ENCODE assay signal across 17 cellular contexts in the genomic region with DNA sequence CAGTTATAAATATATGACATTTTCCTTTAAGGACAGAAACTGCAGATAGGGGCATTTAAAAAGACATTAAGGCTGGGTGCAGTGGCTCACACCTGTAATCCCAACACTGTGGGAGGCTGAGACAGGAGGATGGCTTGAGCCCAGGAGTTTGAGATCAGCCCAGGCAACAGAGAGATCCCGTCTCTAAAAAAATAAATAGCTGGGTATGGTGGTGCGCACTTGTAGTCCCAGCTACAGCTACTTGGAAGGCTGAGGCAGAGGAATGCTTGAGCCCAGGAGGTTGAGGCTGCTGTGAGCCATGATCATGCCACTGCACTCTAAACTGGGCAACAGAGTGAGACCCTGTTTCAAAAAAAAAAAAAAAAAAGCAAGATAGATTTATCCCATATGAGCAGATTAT.
DNase-seq lines count a peak whose midpoint lies in the region; ATAC-seq, FAIRE-seq and TF ChIP-seq lines count a peak whose summit lies in the region.
"Had no signal": no experiment of that assay in that cellular context is flagged by ENCODE, and none has a peak within 500 bp of the region (broad histone marks: within the 10 kb centered on the region; RNA-seq: fewer than 3 reads in every experiment).

No MANE protein-coding gene starts in this region.

- no peak for TF ChIP-seq POLR2A in A549 (IDR thresholded peaks at IDR 0.05; ENCODE audit: low read length)
- no peak for TF ChIP-seq POLR2A in esophagus muscularis mucosa (IDR thresholded peaks at IDR 0.05; ENCODE audit: low read depth)
- no peak for TF ChIP-seq POLR2A in prostate gland (IDR thresholded peaks at IDR 0.05)

- TF ChIP-seq RAD21 in A549 (conservative IDR thresholded peaks at IDR 0.05 in 1 of 2, IDR thresholded peaks at IDR 0.05 in 1 of 2): no peak

- H2AFZ ChIP-seq in PC-9: no peak overlapping the region

- H3K27me3 ChIP-seq in PC-9 (ENCODE audit: insufficient read depth, low read depth) (no peaks in the 10 kb centered on the region), esophagus muscularis mucosa (no peaks in the 10 kb centered on the region), prostate gland (replicated peaks; ENCODE audit: insufficient read depth) (no peaks in the 10 kb centered on the region)
- H3K27me3 ChIP-seq: BLaER1 had no signal

- TF ChIP-seq EP300 in A549 (IDR thresholded peaks at IDR 0.05) (no peak), esophagus muscularis mucosa (IDR thresholded peaks at IDR 0.05) (no peak)

- ATAC-seq in A549 (no peak), GM19328 (IDR thresholded peaks at IDR 0.05; ENCODE audit: unreplicated experiment) (no peak)

- no peak for FAIRE-seq in A549 (lab: Jason Lieb, UNC)
- FAIRE-seq: GM12892, HTR-8/SVneo had no signal

- 90% methylated on average over 2 of the region's 2 CpGs for WGBS in A549 (ENCODE audit: missing lambda C conversion rate)
- WGBS in esophagus muscularis mucosa: 35% methylated on average over 2 of the region's 2 CpGs
- WGBS in prostate gland: 67% methylated on average over 2 of the region's 2 CpGs

- H3K4me1 ChIP-seq in A549 (peaks cover 70% of the 10 kb centered on the region), PC-9 (replicated peaks; ENCODE audit: insufficient read depth) (peaks cover 73% of the 10 kb centered on the region), esophagus muscularis mucosa (peaks cover 56 to 98% (median 86%) of the 10 kb centered on the region in 4 donors), prostate gland (replicated peaks) (peaks cover 33% of the 10 kb centered on the region)
- H3K4me1 ChIP-seq: BLaER1 had no signal

- POLR2A ChIA-PET in A549 (lab: Yijun Ruan, JAX): interaction anchor here (0.6 to 2.0 kb wide), 2 partner anchors 13 to 64 kb away, joined by 7 to 11 read pairs; a partner anchor contains a TSS
- POLR2A ChIA-PET in PC-9 (lab: Charles Lee; ENCODE audit: unreplicated experiment): no interaction called here

- H3K9me2 ChIP-seq in PC-9 (ENCODE audit: insufficient read depth): no peaks in the 10 kb centered on the region

- H3F3A ChIP-seq in PC-9 (ENCODE audit: insufficient read depth, low read depth): peaks cover 86% of the 10 kb centered on the region

- H3K36me3 ChIP-seq in PC-9 (ENCODE audit: low read depth): no peaks in the 10 kb centered on the region
- no peaks in the 10 kb centered on the region for H3K36me3 ChIP-seq in esophagus muscularis mucosa
- H3K36me3 ChIP-seq in prostate gland: no peaks in the 10 kb centered on the region
- H3K36me3 ChIP-seq: BLaER1 had no signal

- CTCF ChIA-PET in A549 (lab: Yijun Ruan, JAX) (interaction anchor here (0.8 to 3.3 kb wide), 5 partner anchors 8 to 53 kb away, joined by 3 to 15 read pairs (median 5); no protein-coding TSS in a partner anchor), PC-9 (lab: Charles Lee) (no interaction called here)

- H3K9me3 ChIP-seq in A549 (no peaks in the 10 kb centered on the region), PC-9 (ENCODE audit: insufficient read depth, low read depth) (no peaks in the 10 kb centered on the region), esophagus muscularis mucosa (no peaks in the 10 kb centered on the region), prostate gland (no peaks in the 10 kb centered on the region)
- H3K9me3 ChIP-seq: BLaER1 had no signal

- no peaks in the 10 kb centered on the region for H4K20me1 ChIP-seq in PC-9 (ENCODE audit: insufficient read depth)
- H4K20me1 ChIP-seq: BLaER1 had no signal

- 0 out of 2 replicates have a peak, but pooled peaks cover 4% of the 10 kb centered on the region for H3K79me2 ChIP-seq in PC-9 (ENCODE audit: low read depth)

- H3K4me3 ChIP-seq in A549 (no peak overlapping the region), PC-9 (no peak overlapping the region), esophagus muscularis mucosa (no peak overlapping the region), prostate gland (no peak overlapping the region)
- H3K4me3 ChIP-seq: BLaER1 had no signal

- no TSS peak for BruUV-seq in PC-9 (replicated peaks; lab: Mats Ljungman, UMichigan)

- TF ChIP-seq CTCF in A549 (IDR thresholded peaks at IDR 0.05): no peak
- TF ChIP-seq CTCF in PC-9 (conservative IDR thresholded peaks at IDR 0.05): no peak
- TF ChIP-seq CTCF in esophagus muscularis mucosa (IDR thresholded peaks at IDR 0.05): no peak
- TF ChIP-seq CTCF in prostate gland (IDR thresholded peaks at IDR 0.05): no peak

- peak overlapping the region; percentile 72 to 85; a peak in 5 of 6 replicates for H3K27ac ChIP-seq in A549
- peak overlapping the region; percentile 92 for H3K27ac ChIP-seq in PC-9
- H3K27ac ChIP-seq in esophagus muscularis mucosa (replicated peaks in 1 of 4): peak overlapping the region; percentile 86 to 93 (median 90)
- H3K27ac ChIP-seq in prostate gland: peak overlapping the region; percentile 84 to 94
- H3K27ac ChIP-seq: BLaER1 had no signal

- intact Hi-C loops in PC-9 (cut with micrococcal nuclease; ENCODE audit: unreplicated experiment) (loop anchor here (2.0 to 5.0 kb wide), 2 partner anchors 31 to 130 kb away; no protein-coding TSS in a partner anchor), esophagus muscularis mucosa (cut with DNase I) (loop anchor here (5.0 kb wide), 1 partner anchor 35 kb away; no protein-coding TSS in a partner anchor), prostate gland (cut with DNase I) (loop anchor here (5.0 kb wide), 2 partner anchors 35 to 65 kb away; a partner anchor contains a TSS)

- DNase-seq in A549 (ENCODE audit: low read depth in 1 of 2, low spot score in 1 of 2) (no peak), PC-9 (no peak), esophagus muscularis mucosa (ENCODE audit: extremely low spot score) (no peak), prostate gland (ENCODE audit: low spot score) (no peak), hepatic stellate cell (ENCODE audit: low spot score) (no peak), occipital lobe (lab: John Stamatoyannopoulos, UW) (no peak), DMS79 (lab: John Stamatoyannopoulos, UW) (no peak)
- DNase-seq: activated CD4-positive, alpha-beta T cell treated with anti-CD3 and anti-CD28 coated beads for 4 hours; activated T-cell treated with anti-CD3 and anti-CD28 coated beads, Interleukin-2, amount 50 U/mL, for 4 hours; effector memory CD4-positive, alpha-beta T cell; GOT3; MV-4-11; stimulated activated CD8-positive, alpha-beta memory T cell treated with anti-CD3 and anti-CD28 coated beads, Interleukin-4, amount 100 ng/mL, for 48 hours had no signal

- peak overlapping the region; percentile 56 for H3K4me2 ChIP-seq in A549
- peak overlapping the region; percentile 51 for H3K4me2 ChIP-seq in PC-9
- H3K4me2 ChIP-seq: BLaER1 had no signal

TF ChIP-seq in A549, 52 proteins besides CTCF, POLR2A, EP300 and RAD21:
- TF ChIP-seq NPAS2 (CRISPR knock-in tag; IDR thresholded peaks at IDR 0.05; ENCODE audit: borderline replicate concordance) (no peak), NFE2L2 (conservative IDR thresholded peaks at IDR 0.05; ENCODE audit: low read length) (no peak), RNF2 (IDR thresholded peaks at IDR 0.05; ENCODE audit: borderline replicate concordance, low read depth) (no peak), CBX2 (IDR thresholded peaks at IDR 0.05; ENCODE audit: borderline replicate concordance, low read depth) (no peak), PHF8 (IDR thresholded peaks at IDR 0.05; ENCODE audit: borderline replicate concordance, low read depth) (no peak), TFCP2L1 (CRISPR knock-in tag; IDR thresholded peaks at IDR 0.05) (no peak), GATA3 (IDR thresholded peaks at IDR 0.05; ENCODE audit: borderline replicate concordance) (no peak), JUNB (IDR thresholded peaks at IDR 0.05) (no peak), ZC3H11A (IDR thresholded peaks at IDR 0.05) (no peak)
